In the genomic region with DNA sequence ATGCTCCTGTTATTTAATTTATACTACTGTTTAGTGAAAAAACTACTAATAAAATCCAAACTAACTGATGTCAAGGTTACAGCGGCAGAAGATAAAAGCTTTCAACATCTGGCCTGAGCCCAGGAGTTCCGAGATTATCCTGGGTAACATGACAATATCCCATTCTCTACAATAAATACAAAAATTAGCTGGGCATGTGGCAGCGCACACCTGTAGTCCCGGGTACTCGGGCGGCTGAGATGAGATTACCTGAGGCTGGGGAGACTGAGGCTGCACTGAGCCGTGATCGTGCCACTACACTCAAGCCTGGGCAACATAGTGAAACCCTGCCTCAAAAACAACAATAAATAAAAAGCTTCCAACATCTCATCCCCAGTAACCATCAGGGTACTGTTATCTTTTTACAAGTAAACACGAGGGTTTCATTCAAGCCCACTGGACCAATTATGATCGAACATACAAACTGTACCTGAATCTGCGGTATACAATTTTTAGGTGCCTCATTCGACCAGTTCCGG, we compare ENCODE assay signal across 9 cellular contexts. TPM values are rescaled to one million over a fixed set of nuclear protein-coding genes. Genes with fewer than 3 reads are reported as not detected.
DNase-seq lines count a peak whose midpoint lies in the region; ATAC-seq and TF ChIP-seq lines count a peak whose summit lies in the region.
"Had no signal": no experiment of that assay in that cellular context is flagged by ENCODE, and none has a peak within 500 bp of the region (broad histone marks: within the 10 kb centered on the region; RNA-seq: fewer than 3 reads in every experiment).

No MANE protein-coding gene starts in this region.

- peak overlapping the region; percentile 81 to 97 (median 89) for H3K4me3 ChIP-seq in BLaER1 treated with 17β-estradiol and CSF1 and Interleukin-3, amounts not matched to agents 10 nM and 100 nM
- peak overlapping the region; percentile 98 for H3K4me3 ChIP-seq in MG63
- H3K4me3 ChIP-seq in effector memory CD4-positive, alpha-beta T cell (ENCODE audit: insufficient read depth, low read depth, low read length, poor library complexity, severe bottlenecking) = peak overlapping the region; percentile 66

- peaks cover 45% of the 10 kb centered on the region for H3K36me3 Mint-ChIP-seq in neural crest cell (ENCODE audit: low read depth)

- H3K4me1 ChIP-seq in BLaER1 treated with 17β-estradiol and CSF1 and Interleukin-3, amounts not matched to agents 10 nM and 100 nM = peaks cover 33 to 63% (median 42%) of the 10 kb centered on the region in 10 experiments
- peaks cover 24% of the 10 kb centered on the region for H3K4me1 ChIP-seq in effector memory CD4-positive, alpha-beta T cell (ENCODE audit: control insufficient read depth, insufficient read depth, low read length, poor library complexity, severe bottlenecking)

- H3K36me3 ChIP-seq in BLaER1 treated with 17β-estradiol and CSF1 and Interleukin-3, amounts not matched to agents 10 nM and 100 nM = peaks cover 55 to 59% (median 57%) of the 10 kb centered on the region in 11 experiments
- H3K36me3 ChIP-seq in MG63 = peaks cover 62% of the 10 kb centered on the region
- H3K36me3 ChIP-seq in effector memory CD4-positive, alpha-beta T cell (ENCODE audit: control insufficient read depth, insufficient read depth, low read length) = peaks cover 48% of the 10 kb centered on the region

- peak overlapping the region; percentile 100 for H3K4me3 Mint-ChIP-seq in neural crest cell

- peaks cover 48 to 59% (median 55%) of the 10 kb centered on the region in 11 experiments for H4K20me1 ChIP-seq in BLaER1 treated with 17β-estradiol and CSF1 and Interleukin-3, amounts not matched to agents 10 nM and 100 nM

- H3K27me3 ChIP-seq in BLaER1 treated with 17β-estradiol and CSF1 and Interleukin-3, amounts not matched to agents 10 nM and 100 nM = no peaks in the 10 kb centered on the region
- no peaks in the 10 kb centered on the region for H3K27me3 ChIP-seq in MG63
- H3K27me3 ChIP-seq in effector memory CD4-positive, alpha-beta T cell (replicated peaks; ENCODE audit: control insufficient read depth, insufficient read depth, low read length, poor library complexity, severe bottlenecking) = no peaks in the 10 kb centered on the region

- H3K4me1 Mint-ChIP-seq in neural crest cell = peaks cover 61% of the 10 kb centered on the region

- no peak for ATAC-seq in HG03378 (IDR thresholded peaks at IDR 0.05; ENCODE audit: unreplicated experiment)
- no peak for ATAC-seq in GM21423 (IDR thresholded peaks at IDR 0.05; ENCODE audit: unreplicated experiment)

- H3K27ac ChIP-seq in BLaER1 treated with 17β-estradiol and CSF1 and Interleukin-3, amounts not matched to agents 10 nM and 100 nM = peak overlapping the region; percentile 88 to 99 (median 97); a peak in 21 of 22 replicates
- H3K27ac ChIP-seq in effector memory CD4-positive, alpha-beta T cell (ENCODE audit: insufficient read depth, low read length, poor library complexity, severe bottlenecking) = peak overlapping the region; percentile 92

- TF ChIP-seq CTCF in neural crest cell (conservative IDR thresholded peaks at IDR 0.05) = no peak

- H3K9me3 ChIP-seq in BLaER1 treated with 17β-estradiol and CSF1 and Interleukin-3, amounts not matched to agents 10 nM and 100 nM (replicated peaks in 1 of 11) = peaks cover 0 to 8% (median 6%) of the 10 kb centered on the region in 11 experiments; a peak in 6 of 22 replicates
- H3K9me3 ChIP-seq in MG63 = no peaks in the 10 kb centered on the region
- H3K9me3 ChIP-seq in effector memory CD4-positive, alpha-beta T cell (ENCODE audit: control insufficient read depth, low read length) = no peaks in the 10 kb centered on the region

- H3K27ac Mint-ChIP-seq in neural crest cell (ENCODE audit: unreplicated experiment) = peak overlapping the region; percentile 100

- H3K9ac ChIP-seq in BLaER1 treated with 17β-estradiol and CSF1 and Interleukin-3, amounts not matched to agents 10 nM and 100 nM = peak overlapping the region; percentile 94 to 98 (median 97)

- H3K27me3 Mint-ChIP-seq in neural crest cell (ENCODE audit: low read depth) = peaks cover 15% of the 10 kb centered on the region

- H3K4me2 ChIP-seq in BLaER1 treated with 17β-estradiol and CSF1 and Interleukin-3, amounts not matched to agents 10 nM and 100 nM = peak overlapping the region; percentile 84 to 100 (median 97)

- DNase-seq in MG63 = no peak
- DNase-seq in effector memory CD4-positive, alpha-beta T cell = no peak
- DNase-seq in neural crest cell (ENCODE audit: low read depth, low spot score) = no peak
- no peak for DNase-seq in stimulated activated CD4-positive, alpha-beta T cell treated with anti-CD3 and anti-CD28 coated beads, Interleukin-4, amount 100 ng/mL, for 24 hours
- no peak for DNase-seq in NCI-H128 (lab: John Stamatoyannopoulos, UW; ENCODE audit: unreplicated experiment)
- DNase-seq: kidney glomerular epithelial cell had no signal

- no peaks in the 10 kb centered on the region for H3K9me3 Mint-ChIP-seq in neural crest cell

RNA-seq across cellular contexts. Expression of gene RPL37, which starts 1.3 kb away (rescaled TPM):
- total RNA-seq in MG63 (2014; rRNA removed; shearing (Covaris generic); ENCODE audit: low replicate concordance) = 134 and 523 TPM in 2 replicates
- 1,432 and 1,510 TPM in 2 replicates for total RNA-seq in neural crest cell

RNA-seq across cellular contexts. Expression of gene CARD6, which starts 7.4 kb away (rescaled TPM):
- total RNA-seq in MG63 (2014; rRNA removed; shearing (Covaris generic); ENCODE audit: low replicate concordance) = 2.0 and 2.4 TPM in 2 replicates
- total RNA-seq in neural crest cell = not detected in 2 replicates

RNA-seq across cellular contexts. Expression of gene PRKAA1, which starts 35.6 kb away (rescaled TPM):
- 69.0 and 128 TPM in 2 replicates for total RNA-seq in MG63 (2014; rRNA removed; shearing (Covaris generic); ENCODE audit: low replicate concordance)
- 39.2 and 41.8 TPM in 2 replicates for total RNA-seq in neural crest cell
